ENCODE assay signal across 16 cellular contexts in the genomic region with DNA sequence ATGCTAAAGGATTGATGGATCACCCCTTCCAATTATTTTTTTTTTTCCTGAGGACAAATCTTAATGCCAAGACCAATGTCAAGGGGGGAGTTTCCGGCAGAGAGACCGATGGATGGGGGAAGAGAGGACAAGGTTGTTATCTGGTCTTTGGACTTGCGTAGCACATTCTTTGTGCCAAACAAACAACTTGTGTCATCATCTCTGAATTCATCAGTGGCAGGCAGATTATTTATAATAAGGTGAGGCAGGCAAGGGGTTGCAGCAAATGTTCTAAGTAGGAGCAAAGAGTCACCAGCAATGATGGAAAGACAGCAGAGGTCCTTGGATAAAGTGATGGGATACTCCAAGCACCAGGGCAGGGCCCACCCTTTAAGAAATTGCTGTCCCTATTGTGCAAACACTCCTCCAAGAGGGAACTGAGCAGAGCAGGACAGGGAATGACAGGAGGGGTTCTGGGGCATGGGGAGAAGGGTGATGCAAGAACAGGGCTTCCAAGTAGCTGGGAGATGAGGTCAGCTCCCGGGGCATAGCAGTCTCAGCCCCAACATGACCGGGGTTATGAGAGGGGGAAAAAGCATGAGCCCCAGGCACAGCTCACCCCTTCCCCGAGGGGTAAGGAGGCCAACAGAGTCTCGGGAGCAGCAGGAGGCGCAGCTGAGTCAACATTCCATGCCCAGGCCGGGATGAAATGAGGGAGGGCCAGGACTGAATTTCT. TPM values are rescaled to one million over a fixed set of nuclear protein-coding genes. Genes with fewer than 3 reads are reported as not detected.
A peak's percentile ranks its signal among the peaks of the same experiment; 100 is the strongest.
DNase-seq lines count a peak whose midpoint lies in the region; ATAC-seq and TF ChIP-seq lines count a peak whose summit lies in the region.
"Had no signal": no experiment of that assay in that cellular context is flagged by ENCODE, and none has a peak within 500 bp of the region (broad histone marks: within the 10 kb centered on the region; RNA-seq: fewer than 3 reads in every experiment).

No MANE protein-coding gene starts in this region.

- H3K36me3 Mint-ChIP-seq in activated CD4-positive, alpha-beta T cell treated with anti-CD3 and anti-CD28 coated beads, Interleukin-2, amount 10 ng/mL, durations not matched to agents 24 days and 14 days (ENCODE audit: low read depth): peaks cover 6% of the 10 kb centered on the region

- TF ChIP-seq CTCF in 22Rv1 (IDR thresholded peaks at IDR 0.05) (0 out of 2 replicates have a peak, but pooled peaks have one; percentile 7), astrocyte of the spinal cord (IDR thresholded peaks at IDR 0.05; ENCODE audit: low read depth, low read length) (peak; percentile 35)

- ATAC-seq in HG03025 (IDR thresholded peaks at IDR 0.05; ENCODE audit: low FRiP score, unreplicated experiment): no peak
- ATAC-seq: activated CD8-positive, alpha-beta memory T cell treated with anti-CD3 and anti-CD28 coated beads, Interleukin-2, amount 10 ng/mL, durations not matched to agents 7 days and 5 days had no signal

- H3K4me3 Mint-ChIP-seq in activated CD4-positive, alpha-beta T cell treated with anti-CD3 and anti-CD28 coated beads, Interleukin-2, amount 10 ng/mL, durations not matched to agents 24 days and 14 days: no peak overlapping the region
- H3K4me3 Mint-ChIP-seq: activated CD8-positive, alpha-beta memory T cell treated with anti-CD3 and anti-CD28 coated beads, Interleukin-2, amount 10 ng/mL, durations not matched to agents 7 days and 5 days; activated naive CD4-positive, alpha-beta T cell treated with anti-CD3 and anti-CD28 coated beads, Interleukin-2, amount 10 ng/mL, durations not matched to agents 7 days and 5 days had no signal

- peak; percentile 48 for DNase-seq in GM23248
- DNase-seq in astrocyte of the spinal cord (ENCODE audit: low read depth, low spot score): no peak
- peak; percentile 65 for DNase-seq in iPS-NIHi7 (ENCODE audit: extremely low spot score)
- DNase-seq in activated CD4-positive, alpha-beta T cell treated with anti-CD3 and anti-CD28 coated beads, Interleukin-2, amount 10 ng/mL, durations not matched to agents 24 days and 14 days: no peak
- no peak for DNase-seq in GOT3 (lab: John Stamatoyannopoulos, UW)
- DNase-seq in hippocampal formation (lab: John Stamatoyannopoulos, UW): no peak
- DNase-seq: ACHN; activated CD8-positive, alpha-beta memory T cell treated with anti-CD3 and anti-CD28 coated beads, Interleukin-2, amount 10 ng/mL, durations not matched to agents 7 days and 5 days; activated naive CD4-positive, alpha-beta T cell treated with anti-CD3 and anti-CD28 coated beads, Interleukin-2, amount 10 ng/mL, durations not matched to agents 7 days and 5 days; erythroblast; mammary epithelial cell; nucleus accumbens had no signal

- no peaks in the 10 kb centered on the region for H3K9me3 ChIP-seq in GM23248 (ENCODE audit: low read depth)

- no peak overlapping the region for H3K27ac ChIP-seq in 22Rv1
- H3K27ac ChIP-seq in GM23248: peak overlapping the region; percentile 3; the same call in 1 of the 2 replicates
- H3K27ac ChIP-seq: VCaP had no signal

- H3K27me3 ChIP-seq in GM23248 (replicated peaks; ENCODE audit: insufficient read depth): no peaks in the 10 kb centered on the region

- peaks cover 9% of the 10 kb centered on the region for H3K27me3 Mint-ChIP-seq in activated CD4-positive, alpha-beta T cell treated with anti-CD3 and anti-CD28 coated beads, Interleukin-2, amount 10 ng/mL, durations not matched to agents 24 days and 14 days
- H3K27me3 Mint-ChIP-seq: activated CD8-positive, alpha-beta memory T cell treated with anti-CD3 and anti-CD28 coated beads, Interleukin-2, amount 10 ng/mL, durations not matched to agents 7 days and 5 days had no signal

- no peak overlapping the region for H2AFZ ChIP-seq in GM23248

- H3K36me3 ChIP-seq in GM23248 (ENCODE audit: low read depth): peaks cover 15% of the 10 kb centered on the region

- peaks cover 67% of the 10 kb centered on the region for H3F3A ChIP-seq in GM23248 (ENCODE audit: insufficient read depth)

- H3K9me2 ChIP-seq in GM23248 (ENCODE audit: insufficient read depth): no peaks in the 10 kb centered on the region

- H3K9ac ChIP-seq in GM23248: no peak overlapping the region

- H3K4me2 ChIP-seq in GM23248 (ENCODE audit: unreplicated experiment): no peak overlapping the region
- H3K4me2 ChIP-seq: smooth muscle cell had no signal

- H3K9me3 Mint-ChIP-seq in activated CD4-positive, alpha-beta T cell treated with anti-CD3 and anti-CD28 coated beads, Interleukin-2, amount 10 ng/mL, durations not matched to agents 24 days and 14 days: no peaks in the 10 kb centered on the region
- H3K9me3 Mint-ChIP-seq: activated naive CD4-positive, alpha-beta T cell treated with anti-CD3 and anti-CD28 coated beads, Interleukin-2, amount 10 ng/mL, durations not matched to agents 7 days and 5 days had no signal

- intact Hi-C loops in activated CD4-positive, alpha-beta T cell treated with anti-CD3 and anti-CD28 coated beads, Interleukin-2, amount 10 ng/mL, durations not matched to agents 24 days and 14 days (cut with micrococcal nuclease): no loop called here

- no peak overlapping the region for H3K27ac Mint-ChIP-seq in activated CD4-positive, alpha-beta T cell treated with anti-CD3 and anti-CD28 coated beads, Interleukin-2, amount 10 ng/mL, durations not matched to agents 24 days and 14 days
- H3K27ac Mint-ChIP-seq: activated CD8-positive, alpha-beta memory T cell treated with anti-CD3 and anti-CD28 coated beads, Interleukin-2, amount 10 ng/mL, durations not matched to agents 7 days and 5 days; activated naive CD4-positive, alpha-beta T cell treated with anti-CD3 and anti-CD28 coated beads, Interleukin-2, amount 10 ng/mL, durations not matched to agents 7 days and 5 days had no signal

- peaks cover 5% of the 10 kb centered on the region; the same call in 1 of the 2 replicates for H3K4me1 ChIP-seq in GM23248 (ENCODE audit: insufficient read depth)

- WGBS in GM23248 (ENCODE audit: low coverage in 1 of 2, low lambda C conversion rate in 2 of 2, missing lambda C conversion rate in 2 of 2), 2 experiments: 67 to 78% methylated on average over 9 of the region's 9 CpGs

- no peaks in the 10 kb centered on the region for H4K20me1 ChIP-seq in GM23248 (ENCODE audit: insufficient read depth)

- H3K79me2 ChIP-seq in GM23248 (ENCODE audit: insufficient read depth): no peaks in the 10 kb centered on the region

- in situ Hi-C loops in GM23248 (cut with MboI): no loop called here
- in situ Hi-C loops in astrocyte of the spinal cord (cut with HindIII; ENCODE audit: low sequenced_read_pairs): no loop called here

- peaks cover 6% of the 10 kb centered on the region for H3K4me1 Mint-ChIP-seq in activated CD4-positive, alpha-beta T cell treated with anti-CD3 and anti-CD28 coated beads, Interleukin-2, amount 10 ng/mL, durations not matched to agents 24 days and 14 days
- H3K4me1 Mint-ChIP-seq: activated CD8-positive, alpha-beta memory T cell treated with anti-CD3 and anti-CD28 coated beads, Interleukin-2, amount 10 ng/mL, durations not matched to agents 7 days and 5 days; activated naive CD4-positive, alpha-beta T cell treated with anti-CD3 and anti-CD28 coated beads, Interleukin-2, amount 10 ng/mL, durations not matched to agents 7 days and 5 days had no signal

- H3K4me3 ChIP-seq in GM23248: no peak overlapping the region
- no peak overlapping the region for H3K4me3 ChIP-seq in astrocyte of the spinal cord (ENCODE audit: low read depth, low read length)
- H3K4me3 ChIP-seq: smooth muscle cell had no signal

RNA-seq across cellular contexts. Expression of a gene that starts 57.4 kb away (rescaled TPM):
- total RNA-seq in GM23248 (2014; rRNA removed; shearing (Covaris generic)): 4,470 and 4,692 TPM in 2 replicates
- polyA plus RNA-seq in GM23248 (2016; fragmentation: Nextera tagmentation; extraction: Ambion mirVana): 6,052 and 6,251 TPM in 2 replicates
- 214 and 225 TPM in 2 replicates for total RNA-seq in activated CD4-positive, alpha-beta T cell treated with anti-CD3 and anti-CD28 coated beads, Interleukin-2, amount 10 ng/mL, durations not matched to agents 24 days and 14 days

Comparison
In these comparisons a context has a peak if more than half of its experiments do, and no peak if none do; other contexts are left out.
1. DNase-seq: peak in GM23248 (single experiment) and iPS-NIHi7 (single experiment); none in astrocyte of the spinal cord (single experiment), activated CD4-positive, alpha-beta T cell treated with anti-CD3 and anti-CD28 coated beads, Interleukin-2, amount 10 ng/mL, durations not matched to agents 24 days and 14 days (single experiment), GOT3 (single experiment) and hippocampal formation (0 of 2).
2. RNA of a gene that starts 57.4 kb away (total RNA-seq): 4,470 to 4,692 TPM in GM23248; 214 to 225 TPM in activated CD4-positive, alpha-beta T cell treated with anti-CD3 and anti-CD28 coated beads, Interleukin-2, amount 10 ng/mL, durations not matched to agents 24 days and 14 days; every median in the first group is over 10 times any median in the second.